8 cellular contexts compared by ENCODE assay signal in genomic region chr9:133031130-133031422, GRCh38. TPM values are rescaled to one million over a fixed set of nuclear protein-coding genes. Genes with fewer than 3 reads are reported as not detected.
DNase-seq lines count a peak whose midpoint lies in the region; ATAC-seq and TF ChIP-seq lines count a peak whose summit lies in the region.

No MANE protein-coding gene starts in this region.

- peak overlapping the region; percentile 87 to 100 (median 98) for H3K4me3 Mint-ChIP-seq in naive thymus-derived CD4-positive, alpha-beta T cell

- H3K27ac Mint-ChIP-seq in naive thymus-derived CD4-positive, alpha-beta T cell = peak overlapping the region; percentile 94 to 99 (median 98)

- peak overlapping the region; percentile 98 for H3K4me2 ChIP-seq in Loucy (ENCODE audit: low read depth, low read length, poor library complexity, severe bottlenecking)

- DNase-seq in AG04450 (ENCODE audit: low read depth, low spot score) (no peak), coronary artery (ENCODE audit: low spot score) (no peak), RKO (ENCODE audit: low spot score) (no peak), left lobe of liver (ENCODE audit: low spot score) (no peak), NCI-H1417 treated with DMSO at 0.1 percent for 48 hours (lab: John Stamatoyannopoulos, UW) (no peak), NCI-H82 treated with DMSO at 0.1 percent for 48 hours (lab: John Stamatoyannopoulos, UW; ENCODE audit: unreplicated experiment) (no peak)
- no peak for DNase-seq in naive thymus-derived CD4-positive, alpha-beta T cell

- H3F3A ChIP-seq in Loucy (ENCODE audit: low read depth) = no peaks in the 10 kb centered on the region

- no peaks in the 10 kb centered on the region for H3K9me3 Mint-ChIP-seq in naive thymus-derived CD4-positive, alpha-beta T cell

- intact Hi-C loops in naive thymus-derived CD4-positive, alpha-beta T cell (cut with micrococcal nuclease) = loop anchor here (2.0 to 5.0 kb wide), 6 partner anchors 306 to 1764 kb away; partner anchors contain the start of genes MED22 (in 1 of the 2), RPL7A (in 1 of the 2), SURF6 (in 1 of the 2) and TTF1 (in 1 of the 2)

- peaks cover 76% of the 10 kb centered on the region for H3K79me2 ChIP-seq in Loucy (ENCODE audit: insufficient read depth, low read length)

- H3K4me1 ChIP-seq in Loucy (ENCODE audit: insufficient read depth, low read length, poor library complexity, severe bottlenecking) = peaks cover 49% of the 10 kb centered on the region
- H3K4me1 ChIP-seq in naive thymus-derived CD4-positive, alpha-beta T cell (ENCODE audit: control insufficient read depth in 2 of 2, insufficient read depth in 2 of 2, low read length in 2 of 2) = peaks cover 13 to 25% of the 10 kb centered on the region in 2 donors

- ATAC-seq in naive thymus-derived CD4-positive, alpha-beta T cell = no peak
- ATAC-seq in left lobe of liver = no peak

- H3K27ac ChIP-seq in AG04450 (ENCODE audit: low read depth, low read length) (peak overlapping the region; percentile 83), coronary artery (peak overlapping the region; percentile 64 to 83)
- H3K27ac ChIP-seq in naive thymus-derived CD4-positive, alpha-beta T cell (ENCODE audit: low read depth, low read length) = peak overlapping the region; percentile 90

- H3K36me3 ChIP-seq in Loucy (ENCODE audit: insufficient read depth, low read length) = no peaks in the 10 kb centered on the region
- H3K36me3 ChIP-seq in naive thymus-derived CD4-positive, alpha-beta T cell (ENCODE audit: control insufficient read depth in 2 of 3, insufficient read depth in 3 of 3, low read length in 3 of 3) = peaks cover 0 to 11% (median 0%) of the 10 kb centered on the region in 3 experiments

- H3K9me3 ChIP-seq in AG04450 (ENCODE audit: control insufficient read depth, insufficient read depth, low read length) (no peaks in the 10 kb centered on the region; the same call in 1 of the 2 replicates), Loucy (ENCODE audit: insufficient read depth, low read depth, low read length) (no peaks in the 10 kb centered on the region)
- no peaks in the 10 kb centered on the region for H3K9me3 ChIP-seq in naive thymus-derived CD4-positive, alpha-beta T cell (ENCODE audit: control insufficient read depth in 2 of 3, low read length in 3 of 3)

- CTCF ChIA-PET in AG04450 (lab: Charles Lee) = interaction anchor here (2.9 to 4.7 kb wide), 4 partner anchors 9 to 116 kb away, joined by 11 to 57 read pairs (median 18); no protein-coding TSS in a partner anchor
- CTCF ChIA-PET in naive thymus-derived CD4-positive, alpha-beta T cell (lab: Charles Lee) = interaction anchor here (0.6 to 1.5 kb wide), 4 partner anchors 9 to 317 kb away, joined by 3 to 5 read pairs (median 3); partner anchors contain the start of genes MED22 and RPL7A

- POLR2A ChIA-PET in AG04450 (lab: Yijun Ruan, JAX) = interaction anchor here (0.6 to 1.6 kb wide), 8 partner anchors 9 to 362 kb away, joined by 3 to 10 read pairs (median 5); partner anchors contain the start of genes DDX31, MED22 and RPL7A
- POLR2A ChIA-PET in naive thymus-derived CD4-positive, alpha-beta T cell (lab: Charles Lee) = interaction anchor here (1.0 to 3.1 kb wide), 16 partner anchors 9 to 325 kb away, joined by 3 to 18 read pairs (median 5); partner anchors contain the start of genes SURF1, SURF2 and TSC1

- peak overlapping the region; percentile 92 for H3K9ac ChIP-seq in Loucy (ENCODE audit: low read depth, low read length, poor library complexity, severe bottlenecking)

- H3K36me3 Mint-ChIP-seq in naive thymus-derived CD4-positive, alpha-beta T cell = peaks cover 0 to 11% (median 0%) of the 10 kb centered on the region in 5 donors

- TF ChIP-seq CTCF in AG04450 (IDR thresholded peaks at IDR 0.05; ENCODE audit: low read depth, low read length) (no peak), Loucy (conservative IDR thresholded peaks at IDR 0.05; ENCODE audit: low read length) (no peak), coronary artery (IDR thresholded peaks at IDR 0.05) (no peak)

- H4K20me1 ChIP-seq in Loucy (ENCODE audit: insufficient read depth, low read length, poor library complexity, severe bottlenecking) = peaks cover 34% of the 10 kb centered on the region

- no peaks in the 10 kb centered on the region for H3K27me3 ChIP-seq in AG04450 (ENCODE audit: control insufficient read depth, insufficient read depth, low read length)
- no peaks in the 10 kb centered on the region for H3K27me3 ChIP-seq in Loucy (ENCODE audit: insufficient read depth, low read length, poor library complexity, severe bottlenecking)
- H3K27me3 ChIP-seq in naive thymus-derived CD4-positive, alpha-beta T cell (ENCODE audit: control insufficient read depth in 2 of 2, insufficient read depth in 2 of 2, low read length in 2 of 2) = no peaks in the 10 kb centered on the region

- peak overlapping the region; percentile 91 for H2AFZ ChIP-seq in Loucy (ENCODE audit: low read length)

- H3K4me1 Mint-ChIP-seq in naive thymus-derived CD4-positive, alpha-beta T cell = peaks cover 34 to 84% (median 61%) of the 10 kb centered on the region in 7 donors

- peak overlapping the region; percentile 96 for H3K4me3 ChIP-seq in AG04450 (ENCODE audit: low read depth, low read length)
- H3K4me3 ChIP-seq in Loucy (ENCODE audit: low read length, poor library complexity, severe bottlenecking) = peak overlapping the region; percentile 100
- H3K4me3 ChIP-seq in coronary artery = peak overlapping the region; percentile 86
- H3K4me3 ChIP-seq in naive thymus-derived CD4-positive, alpha-beta T cell (ENCODE audit: low read length) = peak overlapping the region; percentile 83

- H3K9me2 ChIP-seq in Loucy (replicated peaks; ENCODE audit: low read depth, low read length) = no peaks in the 10 kb centered on the region

- H3K27me3 Mint-ChIP-seq in naive thymus-derived CD4-positive, alpha-beta T cell = no peaks in the 10 kb centered on the region

RNA-seq across cellular contexts. Expression of gene GTF3C5, which starts 0.3 kb away (rescaled TPM):
- 36.4 and 39.2 TPM in 2 replicates for polyA plus RNA-seq in AG04450 (2011; rRNA removed)
- 45.2 and 56.8 TPM in 2 replicates for polyA minus RNA-seq in AG04450 (2011; rRNA and poly(A)+ RNA removed)
- total RNA-seq in naive thymus-derived CD4-positive, alpha-beta T cell = 10 to 100 TPM; 43.9 to 77.9 (median 73.9) TPM
- polyA plus RNA-seq in naive thymus-derived CD4-positive, alpha-beta T cell = 10 to 100 TPM; 39.9 to 48.8 TPM
- total RNA-seq in left lobe of liver = 24.6 TPM

RNA-seq across cellular contexts. Expression of gene CEL, which starts 30.7 kb away (rescaled TPM):
- 0.24 and 0.41 TPM in 2 replicates for polyA plus RNA-seq in AG04450 (2011; rRNA removed)
- 0.22 and 0.32 TPM in 2 replicates for polyA minus RNA-seq in AG04450 (2011; rRNA and poly(A)+ RNA removed)
- 1 to 10 TPM in 3 of 5 experiments, under 1 TPM in 2; 0.32 to 2.3 (median 2.2) TPM for total RNA-seq in naive thymus-derived CD4-positive, alpha-beta T cell
- not detected for polyA plus RNA-seq in naive thymus-derived CD4-positive, alpha-beta T cell
- 7.7 TPM for total RNA-seq in left lobe of liver

RNA-seq across cellular contexts. Expression of gene GFI1B, which starts 52.6 kb away (rescaled TPM):
- polyA plus RNA-seq in AG04450 (2011; rRNA removed) = 0.10 and 0.16 TPM in 2 replicates
- polyA minus RNA-seq in AG04450 (2011; rRNA and poly(A)+ RNA removed) = not detected in 2 replicates
- 1 to 10 TPM in 1 of 5 experiments, under 1 TPM in 1, not detected in 3; 0.21 to 2.7 TPM for total RNA-seq in naive thymus-derived CD4-positive, alpha-beta T cell
- polyA plus RNA-seq in naive thymus-derived CD4-positive, alpha-beta T cell = not detected
- total RNA-seq in left lobe of liver = 0.15 TPM
